ENCODE assay signal across 9 cellular contexts in the genomic region with DNA sequence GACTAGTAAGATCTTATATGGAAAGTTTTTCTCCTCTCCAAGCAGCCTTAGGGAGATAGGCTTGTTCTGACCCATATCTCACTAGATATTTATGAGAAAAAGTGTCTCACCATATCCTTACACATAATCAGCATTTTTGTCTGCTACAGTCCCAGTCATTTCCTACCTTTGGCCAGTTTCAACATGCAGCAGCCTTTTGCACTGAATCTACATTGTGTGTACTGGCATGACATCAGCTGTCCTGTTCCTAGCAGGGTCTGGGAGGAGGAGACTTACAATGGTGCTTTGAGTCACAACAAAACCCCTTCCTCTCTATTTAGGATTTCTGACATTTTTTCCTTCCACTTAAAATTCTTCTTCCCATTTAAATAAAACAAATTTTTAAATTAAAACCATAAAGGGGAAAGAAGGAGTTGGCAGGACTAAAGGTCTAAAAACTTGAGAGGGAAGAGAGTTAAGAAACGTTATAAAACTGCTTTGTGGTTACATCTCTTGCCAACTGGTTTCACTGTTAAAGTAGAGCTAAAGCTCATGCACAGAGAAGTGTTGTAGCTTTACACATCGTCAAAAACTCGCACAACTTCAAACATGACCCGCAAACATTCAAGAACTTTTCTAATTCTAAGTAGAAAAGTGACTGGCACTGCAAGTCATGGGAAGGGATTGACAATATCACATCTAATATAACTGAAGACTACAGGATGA. TPM values are rescaled to one million over a fixed set of nuclear protein-coding genes. Genes with fewer than 3 reads are reported as not detected.
DNase-seq lines count a peak whose midpoint lies in the region; ATAC-seq and TF ChIP-seq lines count a peak whose summit lies in the region.
"Had no signal": no experiment of that assay in that cellular context is flagged by ENCODE, and none has a peak within 500 bp of the region (broad histone marks: within the 10 kb centered on the region; RNA-seq: fewer than 3 reads in every experiment).

No MANE protein-coding gene starts in this region.

- ATAC-seq in GM18502 (IDR thresholded peaks at IDR 0.05; ENCODE audit: poor library complexity, unreplicated experiment) (peak; percentile 55), heart left ventricle (peak in 3 of 4 donors; percentile 40 to 75 (median 68))

- WGBS in heart left ventricle, 4 donors: 40 to 58% (median 41%) methylated on average over 4 of the region's 4 CpGs

- peak overlapping the region; percentile 77; the same call in 1 of the 2 replicates for H3K9ac ChIP-seq in HUES48 (ENCODE audit: low read depth, low read length)

- peak overlapping the region; percentile 64 for H3K27ac ChIP-seq in 22Rv1
- peak overlapping the region; percentile 80 for H3K27ac ChIP-seq in HUES48 (ENCODE audit: low read depth, low read length)
- H3K27ac ChIP-seq in heart left ventricle: peak overlapping the region; percentile 53 to 88 (median 74)

- DNase-seq in activated T-cell treated with anti-CD3 and anti-CD28 coated beads, Interleukin-2, amount 50 U/mL, for 48 hours: peak; percentile 43 to 63
- DNase-seq in heart left ventricle (no peak), NCI-H774 (lab: John Stamatoyannopoulos, UW) (no peak), kidney glomerular epithelial cell (lab: John Stamatoyannopoulos, UW) (no peak)
- peak in 2 of 3 donors; percentile 22 to 46 for DNase-seq in stimulated activated CD4-positive, alpha-beta T cell treated with anti-CD3 and anti-CD28 coated beads, TNF-alpha, amount 100 ng/mL, for 48 hours (ENCODE audit: low read depth in 3 of 3)
- DNase-seq: left cardiac atrium had no signal

- intact Hi-C loops in heart left ventricle (cut with DNase I): loop anchor here in 5 of 10 donors (2.0 to 10.0 kb wide), 5 partner anchors 37 to 94 kb away; a partner anchor contains a TSS

- no peak for TF ChIP-seq CTCF in 22Rv1 (IDR thresholded peaks at IDR 0.05)
- no peak for TF ChIP-seq CTCF in heart left ventricle (IDR thresholded peaks at IDR 0.05)

- H3K9me3 ChIP-seq in HUES48 (ENCODE audit: control insufficient read depth, insufficient read depth, low read length): no peaks in the 10 kb centered on the region
- H3K9me3 ChIP-seq in heart left ventricle: no peaks in the 10 kb centered on the region

- peaks cover 21% of the 10 kb centered on the region for H3K4me1 ChIP-seq in HUES48 (ENCODE audit: control insufficient read depth, insufficient read depth, low read length)
- H3K4me1 ChIP-seq in heart left ventricle: peaks cover 0 to 45% (median 12%) of the 10 kb centered on the region in 12 donors

- no peaks in the 10 kb centered on the region for H3K36me3 ChIP-seq in HUES48 (ENCODE audit: control insufficient read depth, insufficient read depth, low read length)
- peaks cover 0 to 14% (median 4%) of the 10 kb centered on the region in 9 donors for H3K36me3 ChIP-seq in heart left ventricle

- TF ChIP-seq POLR2A in heart left ventricle (IDR thresholded peaks at IDR 0.05): no peak

- H3K27me3 ChIP-seq in HUES48 (ENCODE audit: control insufficient read depth, insufficient read depth, low read length): no peaks in the 10 kb centered on the region
- no peaks in the 10 kb centered on the region for H3K27me3 ChIP-seq in heart left ventricle

- peak overlapping the region; percentile 71 for H3K4me3 ChIP-seq in HUES48 (ENCODE audit: low read depth, low read length)
- peak overlapping the region in 11 of 12 donors; percentile 2 to 64 (median 51) for H3K4me3 ChIP-seq in heart left ventricle

RNA-seq across cellular contexts. Expression of a gene that starts 53.3 kb away (rescaled TPM):
- total RNA-seq in heart left ventricle: 10 to 100 TPM in 4 of 9 donors, 1 to 10 TPM in 5; 6.8 to 28.4 (median 9.3) TPM
- polyA plus RNA-seq in heart left ventricle: 10 to 100 TPM; 12.6 to 21.6 TPM

Comparison
In these comparisons a context has a peak if more than half of its experiments do, and no peak if none do; other contexts are left out.
1. DNase-seq: peak in activated T-cell treated with anti-CD3 and anti-CD28 coated beads, Interleukin-2, amount 50 U/mL, for 48 hours (2 of 2) and stimulated activated CD4-positive, alpha-beta T cell treated with anti-CD3 and anti-CD28 coated beads, TNF-alpha, amount 100 ng/mL, for 48 hours (2 of 3); none in heart left ventricle (0 of 5), NCI-H774 (single experiment) and kidney glomerular epithelial cell (single experiment).
2. Peak in every context shown above with its lines, with median percentiles within 50 percentile points of each other: H3K27ac ChIP-seq.